1 cellular context compared by ENCODE assay signal in genomic region chr2:73070651-73071451, GRCh38.
TF ChIP-seq lines count a peak whose summit lies in the region.

No MANE protein-coding gene starts in this region.

TF ChIP-seq in HEK293, 187 proteins besides CTCF, POLR2A, EP300 and RAD21 (continued from another document):
- TF ChIP-seq PATZ1 (tag by site-specific recombination; IDR thresholded peaks at IDR 0.05) (peak; percentile 72), KLF17 (tag by site-specific recombination; IDR thresholded peaks at IDR 0.05) (0 out of 2 replicates have a peak, but pooled peaks have one; percentile 23), ZNF174 (tag by site-specific recombination; IDR thresholded peaks at IDR 0.05) (no peak), EGR2 (tag by site-specific recombination; IDR thresholded peaks at IDR 0.05; ENCODE audit: low read depth) (0 out of 2 replicates have a peak, but pooled peaks have one; percentile 14), ZNF449 (tag by site-specific recombination; IDR thresholded peaks at IDR 0.05) (0 out of 2 replicates have a peak, but pooled peaks have one; percentile 18), ZBTB48 (tag by site-specific recombination; IDR thresholded peaks at IDR 0.05) (0 out of 2 replicates have a peak, but pooled peaks have one; percentile 36), ZNF398 (tag by site-specific recombination; IDR thresholded peaks at IDR 0.05) (peak; percentile 87), ZBTB6 (tag by site-specific recombination; IDR thresholded peaks at IDR 0.05) (0 out of 2 replicates have a peak, but pooled peaks have one; percentile 69), HOXA7 (CRISPR knock-in tag; IDR thresholded peaks at IDR 0.05; ENCODE audit: borderline replicate concordance) (no peak), ZBTB26 (tag by site-specific recombination; optimal IDR thresholded peaks at IDR 0.05) (peak; percentile 83), ZNF26 (tag by site-specific recombination; IDR thresholded peaks at IDR 0.05) (no peak), PBX3 (CRISPR knock-in tag; IDR thresholded peaks at IDR 0.05) (peak; percentile 93), GLI2 (tag by site-specific recombination; IDR thresholded peaks at IDR 0.05; ENCODE audit: borderline replicate concordance, low read depth) (no peak), GLIS2 (tag by site-specific recombination; IDR thresholded peaks at IDR 0.05) (peak; percentile 83), ZIC2 (tag by site-specific recombination; IDR thresholded peaks at IDR 0.05) (peak; percentile 73), GLIS1 (tag by site-specific recombination; IDR thresholded peaks at IDR 0.05) (peak; percentile 79), ZBTB8A (tag by site-specific recombination; IDR thresholded peaks at IDR 0.05) (peak; percentile 60; the same call in 1 of the 2 replicates), PRDM10 (tag by site-specific recombination; IDR thresholded peaks at IDR 0.05) (no peak), ZBTB20 (tag by site-specific recombination; IDR thresholded peaks at IDR 0.05) (peak; percentile 91), ZNF335 (tag by site-specific recombination; conservative IDR thresholded peaks at IDR 0.05) (peak; percentile 54), ZNF561 (tag by site-specific recombination; IDR thresholded peaks at IDR 0.05; ENCODE audit: borderline replicate concordance) (peak; percentile 40; the same call in 1 of the 2 replicates), ZSCAN5A (tag by site-specific recombination; IDR thresholded peaks at IDR 0.05) (0 out of 2 replicates have a peak, but pooled peaks have one; percentile 24)
